In the genomic region with DNA sequence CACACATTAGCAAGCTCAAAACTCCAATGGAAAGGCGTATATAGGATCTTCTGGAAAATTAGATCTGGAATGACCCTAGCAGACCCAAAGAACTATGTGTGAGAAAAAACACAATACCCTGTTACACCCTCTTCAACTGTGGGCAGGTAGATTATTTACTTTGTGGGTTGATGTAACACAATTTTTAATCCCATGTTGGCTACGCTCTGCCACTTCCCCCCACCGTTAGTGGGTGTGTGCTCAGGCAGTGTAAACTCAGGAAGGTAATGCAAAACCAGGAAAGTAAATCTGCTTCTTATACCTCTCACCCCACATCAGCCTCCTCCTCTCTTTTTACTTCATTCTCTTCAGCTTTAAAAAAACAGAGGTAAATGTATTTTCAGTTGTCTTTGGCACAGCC, we compare ENCODE assay signal across 5 cellular contexts. TPM values are rescaled to one million over a fixed set of nuclear protein-coding genes. Genes with fewer than 3 reads are reported as not detected.
DNase-seq lines count a peak whose midpoint lies in the region; ATAC-seq, FAIRE-seq and TF ChIP-seq lines count a peak whose summit lies in the region.
"Not testable (repeated sequence)": the region's sequence is repeated elsewhere in the genome, so short reads cannot be mapped to it uniquely, and the experiment has no call there.

No MANE protein-coding gene starts in this region.

- FAIRE-seq in pancreas (lab: Jason Lieb, UNC), result not testable (repeated sequence)

- not testable (repeated sequence) for TF ChIP-seq CTCF in RWPE2 (IDR thresholded peaks at IDR 0.05; ENCODE audit: poor library complexity, severe bottlenecking); right lobe of liver (IDR thresholded peaks at IDR 0.05); pancreas (IDR thresholded peaks at IDR 0.05)

- ATAC-seq in RWPE2 (ENCODE audit: low read depth) (peak; percentile 52; the same call in 2 of the 3 replicates), esophagus mucosa (peak; percentile 81), left lobe of liver (peak; percentile 59), right lobe of liver (peak; percentile 42 to 68 (median 52)), pancreas (peak in 3 of 4 donors; percentile 51 to 71 (median 67))

- H3K4me1 ChIP-seq in RWPE2 (ENCODE audit: insufficient read depth, poor library complexity, severe bottlenecking); right lobe of liver; pancreas: not testable (repeated sequence)

- not testable (repeated sequence) for H3K27me3 ChIP-seq in RWPE2 (ENCODE audit: insufficient read depth, poor library complexity, severe bottlenecking); right lobe of liver; pancreas

- H3K27ac ChIP-seq in RWPE2 (ENCODE audit: poor library complexity, severe bottlenecking); right lobe of liver; pancreas: not testable (repeated sequence)

- no CpG with 5 or more reads among the region's 3 CpGs for WGBS in right lobe of liver (ENCODE audit: insufficient coverage, low coverage, low lambda C conversion rate, missing lambda C conversion rate)
- no CpG with 5 or more reads among the region's 3 CpGs for WGBS in pancreas, 2 donors

- intact Hi-C loops in right lobe of liver (cut with DNase I); pancreas (cut with DNase I): not testable (repeated sequence)

- not testable (repeated sequence) for TF ChIP-seq POLR2A in right lobe of liver (IDR thresholded peaks at IDR 0.05)

- DNase-seq in RWPE2 (ENCODE audit: low spot score); left lobe of liver (ENCODE audit: low spot score); right lobe of liver; pancreas: not testable (repeated sequence)

- H3K36me3 ChIP-seq in RWPE2 (ENCODE audit: low read depth); right lobe of liver; pancreas: not testable (repeated sequence)

- H3K9me3 ChIP-seq in RWPE2 (ENCODE audit: severe bottlenecking); right lobe of liver; pancreas: not testable (repeated sequence)

- not testable (repeated sequence) for H3K4me3 ChIP-seq in RWPE2 (ENCODE audit: severe bottlenecking); right lobe of liver; pancreas

RNA-seq across cellular contexts. Expression of gene NOTCH2NLA, which starts 45.3 kb away (rescaled TPM):
- 33.6 TPM for total RNA-seq in esophagus mucosa
- total RNA-seq in left lobe of liver, result 23.5 TPM
- total RNA-seq in right lobe of liver, result 10 to 100 TPM; 18.5 to 29.2 (median 23.1) TPM
- total RNA-seq in pancreas, result 10 to 100 TPM; 12.6 to 30.9 (median 23.2) TPM
- polyA plus RNA-seq in pancreas, result 10 to 100 TPM in 1 of 2 donors, 1 to 10 TPM in 1; 7.2 to 17.0 TPM
